ENCODE assay signal across 8 cellular contexts in the genomic region with DNA sequence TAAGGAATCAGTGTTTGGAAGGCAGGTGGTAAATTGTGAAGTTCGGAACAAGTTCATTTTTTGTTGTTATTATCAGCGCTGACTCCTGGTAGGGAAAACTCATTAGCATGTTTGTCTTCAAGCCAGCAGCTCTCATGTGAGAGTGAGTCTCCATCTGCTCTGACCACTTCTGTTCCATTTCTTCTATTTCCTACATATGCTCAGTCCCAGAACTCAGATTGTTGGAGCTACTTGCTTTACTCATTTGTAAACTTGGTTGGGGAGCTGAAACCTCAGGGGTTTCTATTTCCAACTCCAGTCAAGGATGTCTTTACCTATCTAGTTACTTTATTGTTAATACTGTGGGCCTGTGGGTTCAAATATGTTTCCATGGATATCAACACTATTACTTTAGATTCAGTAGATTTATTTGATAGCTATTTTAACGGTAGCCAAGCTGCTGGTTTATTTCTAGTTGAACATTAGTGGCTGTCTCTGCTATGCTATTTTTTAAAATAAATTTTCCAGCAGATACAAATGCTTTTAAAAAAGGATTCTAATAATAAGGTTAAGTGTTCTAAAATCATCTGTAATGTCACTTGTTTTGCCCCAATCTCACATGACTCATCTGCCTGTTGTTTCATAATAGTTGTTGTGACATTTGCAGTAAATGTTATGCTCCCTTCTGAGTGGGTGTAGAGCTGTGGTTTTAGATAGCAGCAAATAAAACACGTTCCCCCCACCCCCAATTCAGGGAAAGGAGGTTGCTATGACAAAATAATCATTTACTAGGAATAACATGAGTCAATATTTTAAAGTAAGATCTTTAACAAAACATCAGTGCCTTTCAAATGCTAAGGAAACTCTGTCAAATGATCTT.
DNase-seq lines count a peak whose midpoint lies in the region; ATAC-seq and TF ChIP-seq lines count a peak whose summit lies in the region.

No MANE protein-coding gene starts in this region.

- intact Hi-C loops in Right ventricle myocardium inferior (cut with DNase I): no loop called here
- intact Hi-C loops in cardiac septum (cut with DNase I): no loop called here

- CTCF ChIA-PET in GM10248 (lab: Yijun Ruan, JAX): interaction anchor here (0.6 to 3.2 kb wide), 7 partner anchors 12 to 286 kb away, joined by 3 to 21 read pairs (median 3); no protein-coding TSS in a partner anchor

- ATAC-seq in Right ventricle myocardium inferior (peak; percentile 50), upper lobe of left lung (ENCODE audit: low FRiP score in 2 of 2) (peak in 1 of 2 donors; percentile 89), GM18498 (IDR thresholded peaks at IDR 0.05; ENCODE audit: unreplicated experiment) (no peak), GM21526 (IDR thresholded peaks at IDR 0.05; ENCODE audit: low FRiP score, unreplicated experiment) (no peak)

- TF ChIP-seq CTCF in kidney epithelial cell (IDR thresholded peaks at IDR 0.05; ENCODE audit: insufficient read depth, low read length, poor library complexity, severe bottlenecking) (no peak), upper lobe of left lung (IDR thresholded peaks at IDR 0.05) (no peak), GM10248 (IDR thresholded peaks at IDR 0.05; ENCODE audit: control extremely low read depth, extremely low read depth, low read depth, missing control alignments) (no peak)

- H3K36me3 ChIP-seq in kidney epithelial cell (ENCODE audit: control insufficient read depth, insufficient read depth, low read length) (no peaks in the 10 kb centered on the region), upper lobe of left lung (no peaks in the 10 kb centered on the region)

- H3K4me3 Mint-ChIP-seq in activated naive CD8-positive, alpha-beta T cell treated with anti-CD3 and anti-CD28 coated beads for 36 hours: no peak overlapping the region

- POLR2A ChIA-PET in GM10248 (lab: Yijun Ruan, JAX): no interaction called here

- peaks cover 0 to 6% (median 0%) of the 10 kb centered on the region in 4 donors for H3K4me1 ChIP-seq in upper lobe of left lung

- no peaks in the 10 kb centered on the region for H3K4me1 Mint-ChIP-seq in activated naive CD8-positive, alpha-beta T cell treated with anti-CD3 and anti-CD28 coated beads for 36 hours

- H3K27me3 ChIP-seq in kidney epithelial cell (ENCODE audit: control insufficient read depth, insufficient read depth, low read length) (no peaks in the 10 kb centered on the region), upper lobe of left lung (no peaks in the 10 kb centered on the region)

- no peaks in the 10 kb centered on the region for H3K27me3 Mint-ChIP-seq in activated naive CD8-positive, alpha-beta T cell treated with anti-CD3 and anti-CD28 coated beads for 36 hours

- no peaks in the 10 kb centered on the region for H3K9me3 ChIP-seq in upper lobe of left lung

- TF ChIP-seq EP300 in upper lobe of left lung (IDR thresholded peaks at IDR 0.05): peak in 1 of 4 donors; percentile 29

- TF ChIP-seq POLR2A in upper lobe of left lung (IDR thresholded peaks at IDR 0.05): no peak

- peak overlapping the region; percentile 28 to 50 (median 37) for H3K27ac ChIP-seq in upper lobe of left lung

- no peaks in the 10 kb centered on the region for H3K36me3 Mint-ChIP-seq in activated naive CD8-positive, alpha-beta T cell treated with anti-CD3 and anti-CD28 coated beads for 36 hours

- DNase-seq in Right ventricle myocardium inferior (ENCODE audit: missing footprints) (no peak), cardiac septum (ENCODE audit: low spot score) (no peak), kidney epithelial cell (ENCODE audit: low read depth) (peak; percentile 19), upper lobe of left lung (no peak), GM10248 (ENCODE audit: extremely low spot score) (no peak)
- no peak for DNase-seq in activated naive CD8-positive, alpha-beta T cell treated with anti-CD3 and anti-CD28 coated beads for 36 hours

- H3K27ac Mint-ChIP-seq in activated naive CD8-positive, alpha-beta T cell treated with anti-CD3 and anti-CD28 coated beads for 36 hours: peak overlapping the region; percentile 71

- 67 to 79% methylated on average over 4 of the region's 4 CpGs for WGBS in upper lobe of left lung, 2 donors

- H3K4me3 ChIP-seq in kidney epithelial cell (ENCODE audit: low read depth, low read length) (no peak overlapping the region), upper lobe of left lung (no peak overlapping the region)

- H3K9me3 Mint-ChIP-seq in activated naive CD8-positive, alpha-beta T cell treated with anti-CD3 and anti-CD28 coated beads for 36 hours: peaks cover 2% of the 10 kb centered on the region
